ENCODE assay signal across 1 cellular context in genomic region chr2:222568866-222569265, GRCh38.
TF ChIP-seq lines count a peak whose summit lies in the region.

No MANE protein-coding gene starts in this region.

TF ChIP-seq in HepG2, 621 proteins besides CTCF, POLR2A, EP300 and RAD21 (continued from another document):
- TF ChIP-seq, protein P1, sequence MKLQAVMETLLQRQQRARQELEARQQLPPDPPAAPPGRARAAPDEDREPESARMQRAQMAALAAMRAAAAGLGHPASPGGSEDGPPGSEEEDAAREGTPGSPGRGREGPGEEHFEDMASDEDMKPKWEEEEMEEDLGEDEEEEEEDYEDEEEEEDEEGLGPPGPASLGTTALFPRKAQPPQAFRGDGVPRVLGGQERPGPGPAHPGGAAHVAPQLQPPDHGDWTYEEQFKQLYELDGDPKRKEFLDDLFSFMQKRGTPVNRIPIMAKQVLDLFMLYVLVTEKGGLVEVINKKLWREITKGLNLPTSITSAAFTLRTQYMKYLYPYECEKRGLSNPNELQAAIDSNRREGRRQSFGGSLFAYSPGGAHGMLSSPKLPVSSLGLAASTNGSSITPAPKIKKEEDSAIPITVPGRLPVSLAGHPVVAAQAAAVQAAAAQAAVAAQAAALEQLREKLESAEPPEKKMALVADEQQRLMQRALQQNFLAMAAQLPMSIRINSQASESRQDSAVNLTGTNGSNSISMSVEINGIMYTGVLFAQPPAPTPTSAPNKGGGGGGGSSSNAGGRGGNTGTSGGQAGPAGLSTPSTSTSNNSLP (IDR thresholded peaks at IDR 0.05; ENCODE audit: low read depth, low read length) = no peak
- TF ChIP-seq HES4 (CRISPR knock-in tag; IDR thresholded peaks at IDR 0.05; ENCODE audit: borderline replicate concordance) (no peak), IRF9 (CRISPR knock-in tag; IDR thresholded peaks at IDR 0.05; ENCODE audit: borderline replicate concordance) (no peak), ATF7 (IDR thresholded peaks at IDR 0.05) (no peak), ATF7 (CRISPR knock-in tag; IDR thresholded peaks at IDR 0.05) (no peak), CREBL2 (CRISPR knock-in tag; IDR thresholded peaks at IDR 0.05; ENCODE audit: borderline replicate concordance) (no peak)
